In genomic region chr1:40823345-40823744, GRCh38 we compare ENCODE assay signal across 1 cellular context.
TF ChIP-seq lines count a peak whose summit lies in the region.

No MANE protein-coding gene starts in this region.

TF ChIP-seq in IMR-90, 13 proteins besides CTCF, POLR2A, EP300 and RAD21 (continued from another document):
- TF ChIP-seq FOS (IDR thresholded peaks at IDR 0.05; ENCODE audit: low read depth, low read length) (no peak), CHD1 (IDR thresholded peaks at IDR 0.05; ENCODE audit: low read depth, low read length) (no peak), MXI1 (IDR thresholded peaks at IDR 0.05; ENCODE audit: borderline replicate concordance, low read depth, low read length) (no peak), RFX5 (IDR thresholded peaks at IDR 0.05; ENCODE audit: low read depth, low read length) (no peak)
